Comparison of ENCODE assay signal across 9 cellular contexts in the genomic region with DNA sequence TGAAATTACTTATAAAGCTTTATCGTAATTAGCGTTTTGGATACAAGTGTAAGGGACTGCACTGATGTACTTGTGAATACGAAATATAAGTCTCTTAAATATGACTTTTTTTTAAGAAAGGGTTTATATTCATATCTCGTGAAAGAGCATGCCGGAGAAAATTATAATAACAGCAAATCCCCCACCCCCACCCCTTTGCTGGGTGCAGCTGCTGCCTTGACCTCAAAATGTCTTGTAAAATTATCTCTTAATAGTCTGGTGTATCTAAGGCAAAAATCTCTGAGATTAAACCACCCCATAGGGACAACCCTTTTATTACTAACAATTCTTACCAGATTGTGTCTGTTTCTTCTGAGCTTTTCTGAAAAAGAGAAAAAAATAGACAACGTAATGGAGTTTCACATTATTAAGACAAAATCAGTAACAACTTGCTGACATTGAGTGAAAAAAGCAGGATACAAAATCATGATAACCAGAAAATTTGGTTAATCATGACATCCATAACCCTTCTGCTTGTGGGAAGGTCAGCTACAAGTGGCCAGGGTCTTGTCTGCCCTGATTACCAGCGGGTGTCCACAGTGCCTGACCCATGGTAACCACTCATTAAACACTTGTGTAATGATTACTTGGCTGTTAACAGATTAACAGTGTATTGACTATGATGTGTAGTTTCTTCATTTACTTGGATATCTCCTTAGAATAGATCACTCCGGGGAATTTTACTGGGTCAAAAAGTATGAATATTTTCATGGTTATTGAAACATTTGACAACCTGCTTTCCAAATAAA. TPM values are rescaled to one million over a fixed set of nuclear protein-coding genes. Genes with fewer than 3 reads are reported as not detected.
A peak's percentile ranks its signal among the peaks of the same experiment; 100 is the strongest.
DNase-seq lines count a peak whose midpoint lies in the region; ATAC-seq and TF ChIP-seq lines count a peak whose summit lies in the region.
"Had no signal": no experiment of that assay in that cellular context is flagged by ENCODE, and none has a peak within 500 bp of the region (broad histone marks: within the 10 kb centered on the region; RNA-seq: fewer than 3 reads in every experiment).

No MANE protein-coding gene starts in this region.

- DNase-seq in DMS 273 (lab: John Stamatoyannopoulos, UW; ENCODE audit: unreplicated experiment) (peak; percentile 37), DMS 273 treated with DMSO at 0.1 percent for 48 hours (lab: John Stamatoyannopoulos, UW) (no peak), WERI-Rb-1 (no peak), foreskin fibroblast (no peak), sigmoid colon (no peak), GOT3 (lab: John Stamatoyannopoulos, UW) (no peak), CD1c-positive myeloid dendritic cell (ENCODE audit: extremely low spot score) (no peak)

- H3K27me3 ChIP-seq in WERI-Rb-1 (ENCODE audit: insufficient read depth, low read depth, severe bottlenecking) (no peaks in the 10 kb centered on the region), sigmoid colon (no peaks in the 10 kb centered on the region)
- H3K27me3 ChIP-seq: right atrium auricular region had no signal

- 28 to 74% methylated on average over 8 of the region's 8 CpGs for WGBS in sigmoid colon, 2 donors

- H3K27ac ChIP-seq in WERI-Rb-1 = peak overlapping the region; percentile 93
- peak overlapping the region in 2 of 4 donors; percentile 87 to 91 for H3K27ac ChIP-seq in sigmoid colon

- H3K4me3 ChIP-seq in WERI-Rb-1 (ENCODE audit: low read depth, low read length) (peak overlapping the region; percentile 94), foreskin fibroblast (ENCODE audit: low read depth in 1 of 2, low read length in 2 of 2) (peak overlapping the region; percentile 79 to 99), sigmoid colon (peak overlapping the region in 3 of 4 donors; percentile 62 to 98 (median 86))

- ATAC-seq in HG03460 (IDR thresholded peaks at IDR 0.05; ENCODE audit: unreplicated experiment) = no peak

- intact Hi-C loops in sigmoid colon (cut with DNase I) = loop anchor here (5.0 to 10.0 kb wide), 2 partner anchors 189 to 218 kb away; a partner anchor contains a TSS

- TF ChIP-seq EP300 in sigmoid colon (IDR thresholded peaks at IDR 0.05) = no peak

- H3K4me1 ChIP-seq in sigmoid colon = peaks cover 0 to 36% (median 25%) of the 10 kb centered on the region in 4 donors

- H3K9me3 ChIP-seq in WERI-Rb-1 (ENCODE audit: severe bottlenecking) (no peaks in the 10 kb centered on the region), sigmoid colon (no peaks in the 10 kb centered on the region)
- H3K9me3 ChIP-seq: right atrium auricular region had no signal

- TF ChIP-seq CTCF in WERI-Rb-1 (IDR thresholded peaks at IDR 0.05; ENCODE audit: low read depth, low read length) = no peak
- TF ChIP-seq CTCF in foreskin fibroblast (IDR thresholded peaks at IDR 0.05; ENCODE audit: low read depth, low read length) = no peak
- TF ChIP-seq CTCF in sigmoid colon (IDR thresholded peaks at IDR 0.05) = no peak

- H3K36me3 ChIP-seq in WERI-Rb-1 (peaks cover 31% of the 10 kb centered on the region), sigmoid colon (peaks cover 0 to 10% (median 0%) of the 10 kb centered on the region in 4 donors)

- no peak for TF ChIP-seq POLR2A in sigmoid colon (IDR thresholded peaks at IDR 0.05)

RNA-seq across cellular contexts. Expression of a gene that starts 1.5 kb away (rescaled TPM):
- total RNA-seq in sigmoid colon = 10 to 100 TPM; 14.7 to 32.3 (median 17.1) TPM
- polyA plus RNA-seq in sigmoid colon = 100 to 1,000 TPM in 1 of 3 donors, 10 to 100 TPM in 2; 23.0 to 142 (median 70.9) TPM

RNA-seq across cellular contexts. Expression of a gene that starts 1.8 kb away (rescaled TPM):
- 10 to 100 TPM; 46.8 to 68.1 (median 49.1) TPM for total RNA-seq in sigmoid colon
- 10 to 100 TPM; 17.0 to 76.5 (median 45.0) TPM for polyA plus RNA-seq in sigmoid colon
